13 cellular contexts compared by ENCODE assay signal in the genomic region with DNA sequence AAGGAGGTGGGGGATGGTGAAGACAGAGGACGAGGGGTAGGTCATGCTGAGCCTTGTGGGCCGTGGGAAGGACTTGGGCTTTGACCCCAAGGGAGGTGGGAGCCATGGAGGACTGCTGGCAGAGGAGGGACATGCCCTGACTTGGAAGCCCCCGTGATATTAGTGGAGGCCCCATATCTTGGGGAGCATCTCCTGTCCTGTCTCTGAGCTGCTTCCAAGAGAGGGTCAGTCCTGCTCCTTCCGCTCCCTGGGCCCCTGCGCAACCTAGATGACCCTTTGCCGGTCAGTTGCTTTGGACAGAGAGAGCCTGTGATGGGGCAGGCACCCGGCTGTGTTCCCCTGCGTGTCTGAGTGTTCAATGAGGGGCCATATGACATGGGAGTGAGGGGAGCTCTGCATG. TPM values are rescaled to one million over a fixed set of nuclear protein-coding genes. Genes with fewer than 3 reads are reported as not detected.
DNase-seq lines count a peak whose midpoint lies in the region; ATAC-seq and TF ChIP-seq lines count a peak whose summit lies in the region.
"Had no signal": no experiment of that assay in that cellular context is flagged by ENCODE, and none has a peak within 500 bp of the region (broad histone marks: within the 10 kb centered on the region; RNA-seq: fewer than 3 reads in every experiment).

No MANE protein-coding gene starts in this region.

- H3K27ac ChIP-seq in A673 (ENCODE audit: low read depth, low read length, poor library complexity, severe bottlenecking): peak overlapping the region; percentile 13
- H3K27ac ChIP-seq in WERI-Rb-1: peak overlapping the region; percentile 70
- H3K27ac ChIP-seq in left ventricle myocardium inferior (replicated peaks): peak overlapping the region; percentile 77
- peak overlapping the region; percentile 63 for H3K27ac ChIP-seq in psoas muscle

- POLR2A ChIA-PET in A673 (lab: Charles Lee; ENCODE audit: low non-redundant PET): no interaction called here

- BruUV-seq in A673 (replicated peaks; lab: Mats Ljungman, UMichigan): no TSS peak

- peaks cover 33% of the 10 kb centered on the region for H3K4me1 ChIP-seq in A673 (ENCODE audit: insufficient read depth, low read length, poor library complexity, severe bottlenecking)
- peaks cover 36% of the 10 kb centered on the region for H3K4me1 ChIP-seq in left ventricle myocardium inferior
- H3K4me1 ChIP-seq in psoas muscle: peaks cover 9% of the 10 kb centered on the region

- peak overlapping the region; percentile 12 for H3K4me3 ChIP-seq in A673 (ENCODE audit: low read depth, low read length, poor library complexity, severe bottlenecking)
- no peak overlapping the region for H3K4me3 ChIP-seq in WERI-Rb-1 (ENCODE audit: low read depth, low read length)
- H3K4me3 ChIP-seq in left ventricle myocardium inferior: no peak overlapping the region
- no peak overlapping the region for H3K4me3 ChIP-seq in psoas muscle
- H3K4me3 ChIP-seq: smooth muscle cell had no signal

- TF ChIP-seq CTCF in A673 (conservative IDR thresholded peaks at IDR 0.05; ENCODE audit: low read depth, low read length): no peak
- TF ChIP-seq CTCF in WERI-Rb-1 (IDR thresholded peaks at IDR 0.05; ENCODE audit: low read depth, low read length): no peak
- TF ChIP-seq CTCF in left ventricle myocardium inferior (IDR thresholded peaks at IDR 0.05; ENCODE audit: borderline replicate concordance): no peak
- no peak for TF ChIP-seq CTCF in psoas muscle (IDR thresholded peaks at IDR 0.05)

- DNase-seq in A673 (ENCODE audit: low spot score) (no peak), WERI-Rb-1 (no peak), left ventricle myocardium inferior (no peak), psoas muscle (no peak), head of caudate nucleus (no peak), posterior vena cava (ENCODE audit: low spot score) (no peak)
- no peak for DNase-seq in NK-92 treated with Interleukin-12 subunit alpha and Interleukin-12 subunit beta, amount 100 ng/mL, for 24 hours (lab: John Stamatoyannopoulos, UW)
- DNase-seq: activated CD4-positive, alpha-beta T cell treated with anti-CD3 and anti-CD28 coated beads, Interleukin-2, amount 50 U/mL, for 1 hour; activated effector memory CD4-positive, alpha-beta T cell treated with anti-CD3 and anti-CD28 coated beads, Interleukin-2, amount 50 U/mL, for 16 hours; DMS53; erythroblast had no signal

- intact Hi-C loops in A673 (cut with micrococcal nuclease; ENCODE audit: unreplicated experiment): loop anchor here (5.0 kb wide), 1 partner anchor 55 kb away; no protein-coding TSS in a partner anchor
- intact Hi-C loops in left ventricle myocardium inferior (cut with micrococcal nuclease): no loop called here
- intact Hi-C loops in psoas muscle (cut with DNase I): no loop called here
- intact Hi-C loops in head of caudate nucleus (cut with DNase I): no loop called here
- intact Hi-C loops in posterior vena cava (cut with DNase I): no loop called here

- CTCF ChIA-PET in A673 (lab: Charles Lee): interaction anchor here (0.7 to 1.0 kb wide), 2 partner anchors 30 kb away, joined by 3 to 7 read pairs; no protein-coding TSS in a partner anchor

- no peaks in the 10 kb centered on the region for H3K36me3 ChIP-seq in A673 (ENCODE audit: insufficient read depth, low read length, poor library complexity, severe bottlenecking)
- no peaks in the 10 kb centered on the region for H3K36me3 ChIP-seq in WERI-Rb-1
- no peaks in the 10 kb centered on the region for H3K36me3 ChIP-seq in left ventricle myocardium inferior
- H3K36me3 ChIP-seq in psoas muscle (ENCODE audit: insufficient read depth in 1 of 2, low read depth in 1 of 2): no peaks in the 10 kb centered on the region

- WGBS in psoas muscle, 3 donors: 17 to 19% (median 19%) methylated on average over 7 to 8 of the region's 8 CpGs

- no peaks in the 10 kb centered on the region for H3K9me3 ChIP-seq in A673 (ENCODE audit: low read depth, low read length, poor library complexity, severe bottlenecking)
- no peaks in the 10 kb centered on the region for H3K9me3 ChIP-seq in WERI-Rb-1 (ENCODE audit: severe bottlenecking)
- no peaks in the 10 kb centered on the region for H3K9me3 ChIP-seq in left ventricle myocardium inferior (replicated peaks)
- no peaks in the 10 kb centered on the region for H3K9me3 ChIP-seq in psoas muscle

- peaks cover 5% of the 10 kb centered on the region for H3K27me3 ChIP-seq in A673 (replicated peaks; ENCODE audit: insufficient read depth, low read depth, low read length, poor library complexity)
- H3K27me3 ChIP-seq in WERI-Rb-1 (ENCODE audit: insufficient read depth, low read depth, severe bottlenecking): no peaks in the 10 kb centered on the region
- H3K27me3 ChIP-seq in left ventricle myocardium inferior (ENCODE audit: low read depth): no peaks in the 10 kb centered on the region
- H3K27me3 ChIP-seq in psoas muscle (ENCODE audit: insufficient read depth in 3 of 3, low read length in 2 of 3): no peaks in the 10 kb centered on the region

- ATAC-seq in psoas muscle: peak in 1 of 4 donors; percentile 24
- ATAC-seq in GM19035 (IDR thresholded peaks at IDR 0.05; ENCODE audit: unreplicated experiment): no peak

RNA-seq across cellular contexts. Expression of a gene that starts 5.2 kb away (rescaled TPM):
- total RNA-seq in A673 (2021) (1.1 TPM in 1 of 2 replicates, not detected in the other), left ventricle myocardium inferior (1.3 TPM), psoas muscle (under 1 TPM in 3 of 4 donors, not detected in 1; 0.50 to 0.89 (median 0.68) TPM), posterior vena cava (1 to 10 TPM in 1 of 2 donors, under 1 TPM in 1; 0.57 to 3.4 TPM)
- 1 to 10 TPM in 2 of 3 donors, under 1 TPM in 1; 0.96 to 2.2 (median 1.5) TPM for polyA plus RNA-seq in psoas muscle

RNA-seq across cellular contexts. Expression of a gene that starts 37.8 kb away (rescaled TPM):
- total RNA-seq in A673 (2021) (6.3 and 6.4 TPM in 2 replicates), left ventricle myocardium inferior (1.6 TPM), psoas muscle (1 to 10 TPM; 1.3 to 2.4 (median 1.3) TPM), posterior vena cava (1 to 10 TPM; 2.4 to 4.0 TPM)
- polyA plus RNA-seq in psoas muscle: 1 to 10 TPM in 2 of 3 donors, under 1 TPM in 1; 0.84 to 1.9 (median 1.6) TPM

RNA-seq across cellular contexts. Expression of a gene that starts 46.5 kb away (rescaled TPM):
- total RNA-seq in A673 (2021) (10.8 and 18.3 TPM in 2 replicates), left ventricle myocardium inferior (53.2 TPM), psoas muscle (10 to 100 TPM; 28.6 to 42.5 (median 36.1) TPM), posterior vena cava (10 to 100 TPM; 39.4 to 61.4 TPM)
- polyA plus RNA-seq in psoas muscle: 10 to 100 TPM; 23.5 to 35.1 (median 31.8) TPM

Comparison
In these comparisons a context has a peak if more than half of its experiments do, and no peak if none do; other contexts are left out.
1. H3K27ac ChIP-seq: peak in every context shown above with its lines; median percentile 77 in left ventricle myocardium inferior; 70 in WERI-Rb-1; 63 in psoas muscle; 13 in A673.